Comparison of ENCODE assay signal across 15 cellular contexts in genomic region chr2:168179592-168179991, GRCh38.
"Had no signal": no experiment of that assay in that cellular context is flagged by ENCODE, and none has a peak within 500 bp of the region (broad histone marks: within the 10 kb centered on the region; RNA-seq: fewer than 3 reads in every experiment).

No MANE protein-coding gene starts in this region.

- H3K9me3 Mint-ChIP-seq: central memory CD8-positive, alpha-beta T cell; mesothelial cell of epicardium; stimulated activated memory B cell treated with anti-CD40 and anti-IgM and Interleukin-4, amounts not matched to agents 10 μg/mL and 1 μg/mL and 100 μg/mL, for 72 hours had no signal

- DNase-seq: activated CD4-positive, alpha-beta T cell treated with anti-CD3 and anti-CD28 coated beads, Interleukin-2, amount 50 U/mL, for 1 hour; activated CD4-positive, CD25-positive, alpha-beta regulatory T cell; activated naive CD4-positive, alpha-beta T cell treated with anti-CD3 and anti-CD28 coated beads, Interleukin-2, amount 50 U/mL, for 16 hours; activated T-cell treated with anti-CD3 and anti-CD28 coated beads, Interleukin-2, amount 50 U/mL, for 1 hour; erythroblast; kidney glomerular epithelial cell; lower lobe of right lung; right cardiac atrium; T-helper 17 cell; upper lobe of left lung had no signal

- H3K27me3 Mint-ChIP-seq: central memory CD8-positive, alpha-beta T cell; stimulated activated memory B cell treated with anti-CD40 and anti-IgM and Interleukin-4, amounts not matched to agents 10 μg/mL and 1 μg/mL and 100 μg/mL, for 72 hours; T-helper 17 cell had no signal

- ATAC-seq: lower lobe of right lung; right cardiac atrium; stimulated activated memory B cell treated with anti-CD40 and anti-IgM and Interleukin-4, amounts not matched to agents 10 μg/mL and 1 μg/mL and 100 μg/mL, for 72 hours; T-helper 17 cell had no signal

- H3K4me3 Mint-ChIP-seq: central memory CD8-positive, alpha-beta T cell; mesothelial cell of epicardium; stimulated activated memory B cell treated with anti-CD40 and anti-IgM and Interleukin-4, amounts not matched to agents 10 μg/mL and 1 μg/mL and 100 μg/mL, for 72 hours; T-helper 17 cell had no signal

- H3K4me2 ChIP-seq: smooth muscle cell had no signal

- H3K36me3 ChIP-seq: lower lobe of right lung, neutrophil had no signal

- H3K9me3 ChIP-seq: lower lobe of right lung, neutrophil, upper lobe of left lung had no signal

- H3K27me3 ChIP-seq: neutrophil, upper lobe of left lung had no signal

- H3K4me1 ChIP-seq: lower lobe of right lung had no signal

- H3K27ac Mint-ChIP-seq: mesothelial cell of epicardium; stimulated activated memory B cell treated with anti-CD40 and anti-IgM and Interleukin-4, amounts not matched to agents 10 μg/mL and 1 μg/mL and 100 μg/mL, for 72 hours; T-helper 17 cell had no signal

- H3K4me3 ChIP-seq: lower lobe of right lung, smooth muscle cell, upper lobe of left lung had no signal

- H3K27ac ChIP-seq: lower lobe of right lung, neutrophil, upper lobe of left lung had no signal
